Comparison of ENCODE assay signal across 9 cellular contexts in genomic region chr17:56499799-56500388, GRCh38.
DNase-seq lines count a peak whose midpoint lies in the region; ATAC-seq and TF ChIP-seq lines count a peak whose summit lies in the region.
"Had no signal": no experiment of that assay in that cellular context is flagged by ENCODE, and none has a peak within 500 bp of the region (broad histone marks: within the 10 kb centered on the region; RNA-seq: fewer than 3 reads in every experiment).

No MANE protein-coding gene starts in this region.

- no peaks in the 10 kb centered on the region for H3K9me3 ChIP-seq in cardiac muscle cell (ENCODE audit: low read depth)
- H3K9me3 ChIP-seq in right cardiac atrium (ENCODE audit: control insufficient read depth, low read length) = no peaks in the 10 kb centered on the region
- no peaks in the 10 kb centered on the region for H3K9me3 ChIP-seq in thyroid gland

- peaks cover 2% of the 10 kb centered on the region for H3K27me3 Mint-ChIP-seq in endothelial cell (ENCODE audit: unreplicated experiment)
- H3K27me3 Mint-ChIP-seq: activated naive CD4-positive, alpha-beta T cell treated with anti-CD3 and anti-CD28 coated beads, Interleukin-2, amount 50 U/mL, for 24 hours had no signal

- TF ChIP-seq CTCF in cardiac muscle cell (IDR thresholded peaks at IDR 0.05; ENCODE audit: low read depth, low read length) = peak; percentile 23
- TF ChIP-seq CTCF in endothelial cell (IDR thresholded peaks at IDR 0.05; ENCODE audit: unreplicated experiment) = peak; percentile 71
- peak in 2 of 6 experiments; percentile 4 to 26 for TF ChIP-seq CTCF in thyroid gland (IDR thresholded peaks at IDR 0.05)

- no peak overlapping the region for H3K4me3 ChIP-seq in cardiac muscle cell
- H3K4me3 ChIP-seq in right cardiac atrium (ENCODE audit: low read length) = no peak overlapping the region
- no peak overlapping the region for H3K4me3 ChIP-seq in thyroid gland (replicated peaks in 1 of 3)

- H3K27ac Mint-ChIP-seq in endothelial cell (ENCODE audit: unreplicated experiment) = no peak overlapping the region
- H3K27ac Mint-ChIP-seq: activated naive CD4-positive, alpha-beta T cell treated with anti-CD3 and anti-CD28 coated beads, Interleukin-2, amount 50 U/mL, for 24 hours had no signal

- H3K27ac ChIP-seq in cardiac muscle cell = no peak overlapping the region
- H3K27ac ChIP-seq in right cardiac atrium (ENCODE audit: low read length) = no peak overlapping the region
- no peak overlapping the region for H3K27ac ChIP-seq in thyroid gland

- H3K4me1 ChIP-seq in cardiac muscle cell (ENCODE audit: low read depth) (peaks cover 9% of the 10 kb centered on the region), right cardiac atrium (ENCODE audit: control insufficient read depth, insufficient read depth, low read length) (no peaks in the 10 kb centered on the region), thyroid gland (peaks cover 0 to 9% of the 10 kb centered on the region in 2 donors)

- H3K27me3 ChIP-seq in cardiac muscle cell (no peaks in the 10 kb centered on the region), right cardiac atrium (ENCODE audit: control insufficient read depth, insufficient read depth) (no peaks in the 10 kb centered on the region), thyroid gland (no peaks in the 10 kb centered on the region)

- H3K4me1 Mint-ChIP-seq in endothelial cell (ENCODE audit: unreplicated experiment) = no peaks in the 10 kb centered on the region
- H3K4me1 Mint-ChIP-seq: activated naive CD4-positive, alpha-beta T cell treated with anti-CD3 and anti-CD28 coated beads, Interleukin-2, amount 50 U/mL, for 24 hours had no signal

- H3K4me3 Mint-ChIP-seq in endothelial cell (ENCODE audit: unreplicated experiment) = no peak overlapping the region
- H3K4me3 Mint-ChIP-seq: activated naive CD4-positive, alpha-beta T cell treated with anti-CD3 and anti-CD28 coated beads, Interleukin-2, amount 50 U/mL, for 24 hours had no signal

- H3K36me3 Mint-ChIP-seq in endothelial cell (ENCODE audit: low read depth, unreplicated experiment) = no peaks in the 10 kb centered on the region
- H3K36me3 Mint-ChIP-seq: activated naive CD4-positive, alpha-beta T cell treated with anti-CD3 and anti-CD28 coated beads, Interleukin-2, amount 50 U/mL, for 24 hours had no signal

- ATAC-seq in right cardiac atrium (no peak), HG03280 (IDR thresholded peaks at IDR 0.05; ENCODE audit: unreplicated experiment) (no peak), HG03135 (IDR thresholded peaks at IDR 0.05; ENCODE audit: unreplicated experiment) (no peak)

- intact Hi-C loops in right cardiac atrium (cut with DNase I) = loop anchor here in 2 of 4 donors (10.0 kb wide), 1 partner anchor 215 kb away; no protein-coding TSS in a partner anchor
- intact Hi-C loops in thyroid gland (cut with DNase I) = no loop called here

- no peaks in the 10 kb centered on the region for H3K36me3 ChIP-seq in cardiac muscle cell
- no peaks in the 10 kb centered on the region for H3K36me3 ChIP-seq in thyroid gland

- WGBS in right cardiac atrium = 60% methylated on average over 1 of the region's 1 CpG
- 77 to 79% methylated on average over 1 of the region's 1 CpG for WGBS in thyroid gland, 2 donors

- DNase-seq in cardiac muscle cell (ENCODE audit: low read depth in 1 of 2, low spot score in 1 of 2) (peak; percentile 21 to 56), right cardiac atrium (no peak), NOMO-1 treated with dmso at 0.1 percent for 144 hours (lab: John Stamatoyannopoulos, UW; ENCODE audit: unreplicated experiment) (peak; percentile 6), endothelial cell (ENCODE audit: low spot score) (peak; percentile 26), thyroid gland (no peak)
- DNase-seq in stimulated activated CD4-positive, alpha-beta T cell treated with anti-CD3 and anti-CD28 coated beads, Interleukin-4, amount 100 ng/mL, for 48 hours (ENCODE audit: low read depth in 2 of 2) = peak; percentile 2 to 11

- H3K9me3 Mint-ChIP-seq in endothelial cell (ENCODE audit: unreplicated experiment) = no peaks in the 10 kb centered on the region
- H3K9me3 Mint-ChIP-seq: activated naive CD4-positive, alpha-beta T cell treated with anti-CD3 and anti-CD28 coated beads, Interleukin-2, amount 50 U/mL, for 24 hours had no signal

- no peak for TF ChIP-seq POLR2A in thyroid gland (IDR thresholded peaks at IDR 0.05)

Comparison
In these comparisons a context has a peak if more than half of its experiments do, and no peak if none do; other contexts are left out.
1. DNase-seq: peak in cardiac muscle cell (2 of 2), NOMO-1 treated with dmso at 0.1 percent for 144 hours (single experiment), endothelial cell (single experiment) and stimulated activated CD4-positive, alpha-beta T cell treated with anti-CD3 and anti-CD28 coated beads, Interleukin-4, amount 100 ng/mL, for 48 hours (2 of 2); none in right cardiac atrium (0 of 3) and thyroid gland (0 of 2).